ENCODE assay signal across 20 cellular contexts in genomic region chr11:75196426-75196825, GRCh38. TPM values are rescaled to one million over a fixed set of nuclear protein-coding genes. Genes with fewer than 3 reads are reported as not detected.
A peak's percentile ranks its signal among the peaks of the same experiment; 100 is the strongest.
DNase-seq lines count a peak whose midpoint lies in the region; ATAC-seq and TF ChIP-seq lines count a peak whose summit lies in the region.
"Had no signal": no experiment of that assay in that cellular context is flagged by ENCODE, and none has a peak within 500 bp of the region (broad histone marks: within the 10 kb centered on the region; RNA-seq: fewer than 3 reads in every experiment).

No MANE protein-coding gene starts in this region.

- H3K9me3 ChIP-seq in BLaER1 treated with 17β-estradiol and CSF1 and Interleukin-3, amounts not matched to agents 10 nM and 100 nM (replicated peaks in 1 of 11): no peaks in the 10 kb centered on the region
- H3K9me3 ChIP-seq in SJCRH30 (replicated peaks): no peaks in the 10 kb centered on the region
- no peaks in the 10 kb centered on the region for H3K9me3 ChIP-seq in osteoblast (ENCODE audit: low read depth, low read length)
- H3K9me3 ChIP-seq: A549, HAP-1 had no signal

- peak overlapping the region in 4 of 11 experiments; percentile 48 to 61 (median 56); a peak in 4 of 22 replicates for H3K9ac ChIP-seq in BLaER1 treated with 17β-estradiol and CSF1 and Interleukin-3, amounts not matched to agents 10 nM and 100 nM
- H3K9ac ChIP-seq: GM23248 had no signal

- H3K27ac Mint-ChIP-seq in activated naive CD8-positive, alpha-beta T cell treated with anti-CD3 and anti-CD28 coated beads, Interleukin-2, amount 50 U/mL, for 24 hours: no peak overlapping the region

- ATAC-seq in activated naive CD8-positive, alpha-beta T cell treated with anti-CD3 and anti-CD28 coated beads, Interleukin-2, amount 50 U/mL, for 24 hours: no peak
- ATAC-seq: SK-N-SH treated with all-trans-retinoic acid at 6 μM for 48 hours had no signal

- no peak overlapping the region for H2AFZ ChIP-seq in osteoblast (ENCODE audit: low read length)
- H2AFZ ChIP-seq: GM23248 had no signal

- H3K27me3 ChIP-seq in BLaER1 treated with 17β-estradiol and CSF1 and Interleukin-3, amounts not matched to agents 10 nM and 100 nM: no peaks in the 10 kb centered on the region
- H3K27me3 ChIP-seq in SJCRH30 (no peaks in the 10 kb centered on the region), osteoblast (ENCODE audit: insufficient read depth, low read length) (peaks cover 25% of the 10 kb centered on the region)

- H3K4me2 ChIP-seq in BLaER1 treated with 17β-estradiol and CSF1 and Interleukin-3, amounts not matched to agents 10 nM and 100 nM: peak overlapping the region; percentile 76 to 97 (median 86)
- H3K4me2 ChIP-seq in osteoblast (ENCODE audit: insufficient read depth, low read length): no peak overlapping the region
- H3K4me2 ChIP-seq: A549 had no signal

- no peaks in the 10 kb centered on the region for H3K9me3 Mint-ChIP-seq in activated naive CD8-positive, alpha-beta T cell treated with anti-CD3 and anti-CD28 coated beads, Interleukin-2, amount 50 U/mL, for 24 hours

- H3K4me1 ChIP-seq in BLaER1 treated with 17β-estradiol and CSF1 and Interleukin-3, amounts not matched to agents 10 nM and 100 nM: peaks cover 34 to 100% (median 40%) of the 10 kb centered on the region in 10 experiments
- H3K4me1 ChIP-seq in SJCRH30 (peaks cover 43% of the 10 kb centered on the region), osteoblast (ENCODE audit: insufficient read depth, low read length) (no peaks in the 10 kb centered on the region)
- H3K4me1 ChIP-seq: HAP-1 had no signal

- H4K20me1 ChIP-seq in BLaER1 treated with 17β-estradiol and CSF1 and Interleukin-3, amounts not matched to agents 10 nM and 100 nM: peaks cover 0 to 26% (median 0%) of the 10 kb centered on the region in 11 experiments; a peak in 1 of 22 replicates
- no peaks in the 10 kb centered on the region for H4K20me1 ChIP-seq in osteoblast (ENCODE audit: insufficient read depth, low read length)

- peaks cover 0 to 99% (median 0%) of the 10 kb centered on the region in 11 experiments; a peak in 5 of 22 replicates for H3K36me3 ChIP-seq in BLaER1 treated with 17β-estradiol and CSF1 and Interleukin-3, amounts not matched to agents 10 nM and 100 nM
- H3K36me3 ChIP-seq in SJCRH30: no peaks in the 10 kb centered on the region
- no peaks in the 10 kb centered on the region for H3K36me3 ChIP-seq in osteoblast (ENCODE audit: insufficient read depth, low read length)
- H3K36me3 ChIP-seq: HAP-1 had no signal

- peak overlapping the region in 7 of 11 experiments; percentile 66 to 78 (median 72); a peak in 9 of 22 replicates for H3K27ac ChIP-seq in BLaER1 treated with 17β-estradiol and CSF1 and Interleukin-3, amounts not matched to agents 10 nM and 100 nM
- H3K27ac ChIP-seq in SJCRH30 (no peak overlapping the region), osteoblast (ENCODE audit: low read depth, low read length) (no peak overlapping the region)
- H3K27ac ChIP-seq: GM23248 had no signal

- no peaks in the 10 kb centered on the region for H3K79me2 ChIP-seq in osteoblast (ENCODE audit: insufficient read depth, low read length)

- no peaks in the 10 kb centered on the region for H3K36me3 Mint-ChIP-seq in activated naive CD8-positive, alpha-beta T cell treated with anti-CD3 and anti-CD28 coated beads, Interleukin-2, amount 50 U/mL, for 24 hours (ENCODE audit: low read depth)

- H3K4me1 Mint-ChIP-seq in activated naive CD8-positive, alpha-beta T cell treated with anti-CD3 and anti-CD28 coated beads, Interleukin-2, amount 50 U/mL, for 24 hours: no peaks in the 10 kb centered on the region

- peaks cover 5% of the 10 kb centered on the region for H3K27me3 Mint-ChIP-seq in activated naive CD8-positive, alpha-beta T cell treated with anti-CD3 and anti-CD28 coated beads, Interleukin-2, amount 50 U/mL, for 24 hours

- no peak overlapping the region for H3K4me3 Mint-ChIP-seq in activated naive CD8-positive, alpha-beta T cell treated with anti-CD3 and anti-CD28 coated beads, Interleukin-2, amount 50 U/mL, for 24 hours

- peak; percentile 42 to 43 for DNase-seq in SJCRH30
- peak; percentile 23 for DNase-seq in fibroblast of pulmonary artery (ENCODE audit: low read depth)
- DNase-seq in osteoblast (ENCODE audit: insufficient read length, low spot score, missing footprints): peak; percentile 76
- DNase-seq in ecto neural progenitor cell (ENCODE audit: low spot score): no peak
- no peak for DNase-seq in CD1c-positive myeloid dendritic cell (ENCODE audit: extremely low spot score)
- no peak for DNase-seq in activated effector memory CD4-positive, alpha-beta T cell treated with Interleukin-2 at 50 U/mL for 16 hours
- no peak for DNase-seq in activated naive CD8-positive, alpha-beta T cell treated with anti-CD3 and anti-CD28 coated beads, Interleukin-2, amount 50 U/mL, for 24 hours
- DNase-seq: C1 segment of cervical spinal cord, DND-41, GM23248, KBM-7, NCI-H1694 treated with DMSO at 0.1 percent for 48 hours, NCI-H748 treated with DMSO at 0.1 percent for 48 hours, SHP77 had no signal

- no peak for TF ChIP-seq CTCF in fibroblast of pulmonary artery (IDR thresholded peaks at IDR 0.05; ENCODE audit: low read length, missing control alignments)
- no peak for TF ChIP-seq CTCF in osteoblast (IDR thresholded peaks at IDR 0.05; ENCODE audit: extremely low read depth, low read depth, low read length)

- no peak overlapping the region for H3K4me3 ChIP-seq in BLaER1 treated with 17β-estradiol and CSF1 and Interleukin-3, amounts not matched to agents 10 nM and 100 nM
- H3K4me3 ChIP-seq in SJCRH30 (no peak overlapping the region), fibroblast of pulmonary artery (replicated peaks; ENCODE audit: low read depth, low read length) (no peak overlapping the region), osteoblast (ENCODE audit: insufficient read depth, low read length) (no peak overlapping the region)
- H3K4me3 ChIP-seq: A549, GM23248, HAP-1 had no signal

RNA-seq across cellular contexts. Expression of gene TPBGL, which starts 44.1 kb away (rescaled TPM):
- not detected in 2 replicates for total RNA-seq in SJCRH30 (2014; rRNA removed; shearing (Covaris generic))
- not detected in 2 replicates for total RNA-seq in osteoblast
- total RNA-seq: GM23248, NCI-H460, RPMI7951 had no signal

RNA-seq across cellular contexts. Expression of gene SLCO2B1, which starts 45.5 kb away (rescaled TPM):
- total RNA-seq in SJCRH30 (2014; rRNA removed; shearing (Covaris generic)): 0.20 and 0.73 TPM in 2 replicates
- under 0.01 and 0.72 TPM in 2 replicates for total RNA-seq in osteoblast
- total RNA-seq: GM23248 had no signal

Comparison
In these comparisons a context has a peak if more than half of its experiments do, and no peak if none do; other contexts are left out.
1. H3K27ac ChIP-seq: peak in BLaER1 treated with 17β-estradiol and CSF1 and Interleukin-3, amounts not matched to agents 10 nM and 100 nM (7 of 11); none in SJCRH30 (single experiment) and osteoblast (single experiment).
2. DNase-seq: peak in SJCRH30 (2 of 2), fibroblast of pulmonary artery (single experiment) and osteoblast (single experiment); none in ecto neural progenitor cell (single experiment), CD1c-positive myeloid dendritic cell (single experiment), activated effector memory CD4-positive, alpha-beta T cell treated with Interleukin-2 at 50 U/mL for 16 hours (single experiment) and activated naive CD8-positive, alpha-beta T cell treated with anti-CD3 and anti-CD28 coated beads, Interleukin-2, amount 50 U/mL, for 24 hours (single experiment).